ENCODE assay signal across 18 cellular contexts in the genomic region with DNA sequence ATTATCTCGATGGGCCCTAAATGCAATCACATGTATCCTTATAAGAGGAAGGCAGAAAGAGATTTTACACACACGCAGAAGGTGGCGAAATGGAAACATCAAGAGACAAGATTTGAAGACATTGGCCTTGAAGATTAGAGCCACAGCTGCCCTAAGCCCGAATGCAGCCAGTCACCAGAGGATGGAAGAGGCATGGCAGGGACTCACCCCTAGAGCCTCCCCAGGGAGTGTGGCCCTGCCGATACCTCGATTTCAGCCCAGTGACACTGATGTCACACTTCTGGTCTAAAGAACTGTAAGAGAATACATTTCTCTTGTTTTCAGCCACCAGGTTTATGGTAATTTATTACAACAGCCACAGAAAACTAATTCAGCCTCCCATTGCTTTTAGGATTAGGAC. TPM values are rescaled to one million over a fixed set of nuclear protein-coding genes. Genes with fewer than 3 reads are reported as not detected.
DNase-seq lines count a peak whose midpoint lies in the region; ATAC-seq and TF ChIP-seq lines count a peak whose summit lies in the region.
"Had no signal": no experiment of that assay in that cellular context is flagged by ENCODE, and none has a peak within 500 bp of the region (broad histone marks: within the 10 kb centered on the region; RNA-seq: fewer than 3 reads in every experiment).

No MANE protein-coding gene starts in this region.

- H3K36me3 ChIP-seq in GM23338 (ENCODE audit: insufficient read depth): no peaks in the 10 kb centered on the region
- H3K36me3 ChIP-seq: SJCRH30, tibial nerve had no signal

- peaks cover 44% of the 10 kb centered on the region for H4K20me1 ChIP-seq in GM23338 (replicated peaks; ENCODE audit: insufficient read depth)

- TF ChIP-seq CTCF in GM23338 (conservative IDR thresholded peaks at IDR 0.05; ENCODE audit: low read depth in 2 of 2): no peak

- no peak overlapping the region for H2AFZ ChIP-seq in GM23338

- DNase-seq in activated naive CD8-positive, alpha-beta T cell treated with anti-CD3 and anti-CD28 coated beads, Interleukin-2, amount 50 U/mL, for 24 hours: no peak
- no peak for DNase-seq in GM23338 (ENCODE audit: low spot score)
- peak; percentile 47 for DNase-seq in stimulated activated naive B cell treated with anti-CD40 and anti-IgM and Interleukin-4, amounts not matched to agents 10 μg/mL and 1 μg/mL and 100 μg/mL, for 72 hours
- no peak for DNase-seq in germinal center (ENCODE audit: low spot score)
- no peak for DNase-seq in NCI-H345 treated with DMSO at 0.1 percent for 48 hours (lab: John Stamatoyannopoulos, UW; ENCODE audit: unreplicated experiment)
- DNase-seq in cerebellum (ENCODE audit: low spot score): no peak
- DNase-seq: GF-D8, head of caudate nucleus, Karpas-422, kidney glomerular epithelial cell, NCI-H1694, posterior cingulate gyrus, SJCRH30 had no signal

- no peaks in the 10 kb centered on the region for H3K9me3 Mint-ChIP-seq in activated naive CD8-positive, alpha-beta T cell (ENCODE audit: low read depth)
- no peaks in the 10 kb centered on the region for H3K9me3 Mint-ChIP-seq in activated naive CD8-positive, alpha-beta T cell treated with anti-CD3 and anti-CD28 coated beads, Interleukin-2, amount 50 U/mL, for 24 hours
- no peaks in the 10 kb centered on the region for H3K9me3 Mint-ChIP-seq in GM23338
- peaks cover 0 to 5% of the 10 kb centered on the region in 2 donors for H3K9me3 Mint-ChIP-seq in stimulated activated naive B cell treated with anti-CD40 and anti-IgM and Interleukin-4, amounts not matched to agents 10 μg/mL and 1 μg/mL and 100 μg/mL, for 72 hours

- peak overlapping the region; percentile 23; the same call in 1 of the 2 replicates for H3K27ac ChIP-seq in GM23338 (ENCODE audit: low read depth)
- H3K27ac ChIP-seq: epithelial cell of prostate, HL-60, SJCRH30, tibial nerve had no signal

- ATAC-seq in activated naive CD8-positive, alpha-beta T cell treated with anti-CD3 and anti-CD28 coated beads, Interleukin-2, amount 50 U/mL, for 24 hours: no peak
- ATAC-seq in GM23338: no peak
- ATAC-seq in HG03460 (IDR thresholded peaks at IDR 0.05; ENCODE audit: unreplicated experiment): peak; percentile 90
- ATAC-seq in stimulated activated naive B cell treated with anti-CD40 and anti-IgM and Interleukin-4, amounts not matched to agents 10 μg/mL and 1 μg/mL and 100 μg/mL, for 72 hours (replicated peaks): peak; percentile 99 to 100

- H3K27me3 Mint-ChIP-seq in activated naive CD8-positive, alpha-beta T cell: no peaks in the 10 kb centered on the region
- H3K27me3 Mint-ChIP-seq in activated naive CD8-positive, alpha-beta T cell treated with anti-CD3 and anti-CD28 coated beads, Interleukin-2, amount 50 U/mL, for 24 hours: no peaks in the 10 kb centered on the region
- H3K27me3 Mint-ChIP-seq in GM23338 (ENCODE audit: insufficient read depth, low read depth, poor library complexity): no peaks in the 10 kb centered on the region
- no peaks in the 10 kb centered on the region for H3K27me3 Mint-ChIP-seq in stimulated activated naive B cell treated with anti-CD40 and anti-IgM and Interleukin-4, amounts not matched to agents 10 μg/mL and 1 μg/mL and 100 μg/mL, for 72 hours

- H3K27ac Mint-ChIP-seq in activated naive CD8-positive, alpha-beta T cell: peak overlapping the region; percentile 16
- no peak overlapping the region for H3K27ac Mint-ChIP-seq in activated naive CD8-positive, alpha-beta T cell treated with anti-CD3 and anti-CD28 coated beads, Interleukin-2, amount 50 U/mL, for 24 hours
- no peak overlapping the region for H3K27ac Mint-ChIP-seq in GM23338
- H3K27ac Mint-ChIP-seq in stimulated activated naive B cell treated with anti-CD40 and anti-IgM and Interleukin-4, amounts not matched to agents 10 μg/mL and 1 μg/mL and 100 μg/mL, for 72 hours: no peak overlapping the region

- no peaks in the 10 kb centered on the region for H3K27me3 ChIP-seq in GM23338 (ENCODE audit: insufficient read depth)
- H3K27me3 ChIP-seq: SJCRH30, tibial nerve had no signal

- H3K79me2 ChIP-seq in GM23338 (replicated peaks; ENCODE audit: insufficient read depth): peaks cover 100% of the 10 kb centered on the region

- no peaks in the 10 kb centered on the region for H3K9me2 ChIP-seq in GM23338 (ENCODE audit: insufficient read depth)

- H3K36me3 Mint-ChIP-seq in activated naive CD8-positive, alpha-beta T cell: peaks cover 11% of the 10 kb centered on the region
- peaks cover 23% of the 10 kb centered on the region for H3K36me3 Mint-ChIP-seq in activated naive CD8-positive, alpha-beta T cell treated with anti-CD3 and anti-CD28 coated beads, Interleukin-2, amount 50 U/mL, for 24 hours (ENCODE audit: low read depth)
- H3K36me3 Mint-ChIP-seq in GM23338 (ENCODE audit: low read depth): no peaks in the 10 kb centered on the region
- H3K36me3 Mint-ChIP-seq in stimulated activated naive B cell treated with anti-CD40 and anti-IgM and Interleukin-4, amounts not matched to agents 10 μg/mL and 1 μg/mL and 100 μg/mL, for 72 hours: peaks cover 16 to 26% of the 10 kb centered on the region in 2 donors

- H3F3A ChIP-seq in GM23338 (replicated peaks; ENCODE audit: low read depth): no peaks in the 10 kb centered on the region; the same call in 1 of the 2 replicates

- H3K4me3 Mint-ChIP-seq in activated naive CD8-positive, alpha-beta T cell: no peak overlapping the region
- H3K4me3 Mint-ChIP-seq in activated naive CD8-positive, alpha-beta T cell treated with anti-CD3 and anti-CD28 coated beads, Interleukin-2, amount 50 U/mL, for 24 hours: no peak overlapping the region
- no peak overlapping the region for H3K4me3 Mint-ChIP-seq in GM23338
- no peak overlapping the region for H3K4me3 Mint-ChIP-seq in stimulated activated naive B cell treated with anti-CD40 and anti-IgM and Interleukin-4, amounts not matched to agents 10 μg/mL and 1 μg/mL and 100 μg/mL, for 72 hours

- no peak overlapping the region for H3K4me2 ChIP-seq in GM23338

- H3K4me1 Mint-ChIP-seq in activated naive CD8-positive, alpha-beta T cell (ENCODE audit: low read depth): peaks cover 71% of the 10 kb centered on the region
- H3K4me1 Mint-ChIP-seq in activated naive CD8-positive, alpha-beta T cell treated with anti-CD3 and anti-CD28 coated beads, Interleukin-2, amount 50 U/mL, for 24 hours: peaks cover 70% of the 10 kb centered on the region
- peaks cover 21% of the 10 kb centered on the region for H3K4me1 Mint-ChIP-seq in GM23338
- peaks cover 32 to 50% of the 10 kb centered on the region in 2 donors for H3K4me1 Mint-ChIP-seq in stimulated activated naive B cell treated with anti-CD40 and anti-IgM and Interleukin-4, amounts not matched to agents 10 μg/mL and 1 μg/mL and 100 μg/mL, for 72 hours

- H3K4me3 ChIP-seq in GM23338: no peak overlapping the region
- H3K4me3 ChIP-seq: SJCRH30, tibial nerve had no signal

- H3K4me1 ChIP-seq in GM23338 (ENCODE audit: insufficient read depth): peaks cover 37% of the 10 kb centered on the region
- H3K4me1 ChIP-seq: SJCRH30 had no signal

TF ChIP-seq in GM23338, 12 proteins besides CTCF, POLR2A, EP300 and RAD21 (continues in another document):
- TF ChIP-seq STAT1 (IDR thresholded peaks at IDR 0.05; ENCODE audit: unreplicated experiment): no peak
- no peak for TF ChIP-seq EZH2phosphoT487 (IDR thresholded peaks at IDR 0.05; ENCODE audit: unreplicated experiment)
- no peak for TF ChIP-seq EZH2 (IDR thresholded peaks at IDR 0.05; ENCODE audit: low read depth, unreplicated experiment)

RNA-seq across cellular contexts. Expression of a gene that starts 17.4 kb away (rescaled TPM):
- 108 and 136 TPM in 2 replicates for total RNA-seq in GM23338 (2014; rRNA removed; shearing (Covaris generic))
- 69.2 and 69.4 TPM in 2 replicates for polyA plus RNA-seq in GM23338 (2016; fragmentation: Nextera tagmentation; extraction: Ambion mirVana)
- 37.7 TPM for total RNA-seq in cerebellum

Comparison
In these comparisons a context has a peak if more than half of its experiments do, and no peak if none do; other contexts are left out.
1. ATAC-seq: peak in HG03460 (single experiment) and stimulated activated naive B cell treated with anti-CD40 and anti-IgM and Interleukin-4, amounts not matched to agents 10 μg/mL and 1 μg/mL and 100 μg/mL, for 72 hours (2 of 2); none in activated naive CD8-positive, alpha-beta T cell treated with anti-CD3 and anti-CD28 coated beads, Interleukin-2, amount 50 U/mL, for 24 hours (single experiment) and GM23338 (single experiment).